Comparison of ENCODE assay signal across 8 cellular contexts in genomic region chr4:26320453-26321325, GRCh38. TPM values are rescaled to one million over a fixed set of nuclear protein-coding genes. Genes with fewer than 3 reads are reported as not detected.
DNase-seq lines count a peak whose midpoint lies in the region; ATAC-seq, FAIRE-seq and TF ChIP-seq lines count a peak whose summit lies in the region.

TSS of gene RBPJ (plus strand) at chr4:26321014. CDS start at chr4:26321029, 15 bp downstream.

- H2AFZ ChIP-seq in OCI-LY3 (ENCODE audit: low read depth, low read length): peak within 1 kb of the TSS; percentile 79

- peaks cover 30% of the 10 kb centered on the region for H4K20me1 ChIP-seq in OCI-LY3 (ENCODE audit: insufficient read depth, low read length)

- TF ChIP-seq CTCF in GM20000 (IDR thresholded peaks at IDR 0.05; ENCODE audit: extremely low read depth, missing control alignments) (no peak), OCI-LY3 (IDR thresholded peaks at IDR 0.05; ENCODE audit: low read depth, low read length) (no peak)

- peaks cover 24 to 47% (median 39%) of the 10 kb centered on the region in 4 donors for H3K4me1 Mint-ChIP-seq in CD4-positive, CD25-positive, alpha-beta regulatory T cell

- ATAC-seq in CD4-positive, CD25-positive, alpha-beta regulatory T cell (ENCODE audit: low read depth in 2 of 2): peak; percentile 14 to 15

- FAIRE-seq in endometrium (lab: Jason Lieb, UNC): peak; percentile 45

- H3K9me3 ChIP-seq in CD4-positive, CD25-positive, alpha-beta regulatory T cell (ENCODE audit: control insufficient read depth in 2 of 2, low read length in 2 of 2): no peaks in the 10 kb centered on the region
- H3K9me3 ChIP-seq in OCI-LY3 (ENCODE audit: insufficient read depth, low read length) (0 out of 2 replicates have a peak, but pooled peaks cover 4% of the 10 kb centered on the region), mesodermal cell (ENCODE audit: control insufficient read depth, low read length) (peaks cover 16% of the 10 kb centered on the region)

- peaks cover 0 to 3% (median 0%) of the 10 kb centered on the region in 7 donors for H3K9me3 Mint-ChIP-seq in CD4-positive, CD25-positive, alpha-beta regulatory T cell

- H3K27me3 Mint-ChIP-seq in CD4-positive, CD25-positive, alpha-beta regulatory T cell: peaks cover 5% of the 10 kb centered on the region

- no peaks in the 10 kb centered on the region for H3K36me3 Mint-ChIP-seq in CD4-positive, CD25-positive, alpha-beta regulatory T cell

- H3K27ac Mint-ChIP-seq in CD4-positive, CD25-positive, alpha-beta regulatory T cell: peak within 1 kb of the TSS; percentile 96 to 98 (median 98)

- WGBS in mesodermal cell (ENCODE audit: insufficient coverage in 2 of 2), 2 experiments: 0 to 1% methylated on average over 52 to 60 of the region's 101 CpGs

- no peaks in the 10 kb centered on the region for H3K27me3 ChIP-seq in CD4-positive, CD25-positive, alpha-beta regulatory T cell (ENCODE audit: control insufficient read depth, insufficient read depth, low read length)
- no peaks in the 10 kb centered on the region for H3K27me3 ChIP-seq in OCI-LY3 (ENCODE audit: low read depth, low read length)

- H3K4me3 ChIP-seq in CD4-positive, CD25-positive, alpha-beta regulatory T cell (ENCODE audit: low read depth, low read length): peak within 1 kb of the TSS; percentile 89
- H3K4me3 ChIP-seq in OCI-LY3 (ENCODE audit: low read length) (peak within 1 kb of the TSS; percentile 98), mesodermal cell (ENCODE audit: extremely low read depth, insufficient read depth, low read length, poor library complexity, severe bottlenecking) (peak within 1 kb of the TSS; percentile 94)

- peak within 1 kb of the TSS; percentile 87 for H3K27ac ChIP-seq in CD4-positive, CD25-positive, alpha-beta regulatory T cell (ENCODE audit: insufficient read depth, low read length, poor library complexity, severe bottlenecking)
- H3K27ac ChIP-seq in OCI-LY3 (ENCODE audit: low read length): peak within 1 kb of the TSS; percentile 95
- H3K27ac ChIP-seq in mesodermal cell (ENCODE audit: low read depth, low read length, severe bottlenecking): peak within 1 kb of the TSS; percentile 97

- H3K79me2 ChIP-seq in OCI-LY3 (ENCODE audit: low read length): peaks cover 64% of the 10 kb centered on the region

- peak within 1 kb of the TSS; percentile 97 for H3K9ac ChIP-seq in OCI-LY3 (ENCODE audit: low read length)

- peak within 1 kb of the TSS; percentile 96 to 100 (median 98) for H3K4me3 Mint-ChIP-seq in CD4-positive, CD25-positive, alpha-beta regulatory T cell

- peak; percentile 83 to 87 (median 84) for DNase-seq in CD4-positive, CD25-positive, alpha-beta regulatory T cell
- DNase-seq in GM20000 (ENCODE audit: low spot score) (peak; percentile 90), HuH-7.5 (ENCODE audit: low spot score) (peak; percentile 96)
- peak; percentile 83 for DNase-seq in activated CD8-positive, alpha-beta memory T cell treated with anti-CD3 and anti-CD28 coated beads, Interleukin-2, amount 50 U/mL, for 4 hours
- DNase-seq in stimulated activated CD8-positive, alpha-beta memory T cell treated with anti-CD3 and anti-CD28 coated beads, Interleukin-15, amount 100 ng/mL, for 24 hours (ENCODE audit: low read depth): peak; percentile 48

- peaks cover 37% of the 10 kb centered on the region for H3K4me1 ChIP-seq in CD4-positive, CD25-positive, alpha-beta regulatory T cell (ENCODE audit: control insufficient read depth, insufficient read depth, low read length, poor library complexity, severe bottlenecking)
- peaks cover 39% of the 10 kb centered on the region for H3K4me1 ChIP-seq in OCI-LY3 (ENCODE audit: low read length)
- H3K4me1 ChIP-seq in mesodermal cell (ENCODE audit: control insufficient read depth, insufficient read depth, low read length, poor library complexity, severe bottlenecking): peaks cover 7% of the 10 kb centered on the region

- no peaks in the 10 kb centered on the region for H3K36me3 ChIP-seq in CD4-positive, CD25-positive, alpha-beta regulatory T cell (ENCODE audit: control insufficient read depth, insufficient read depth, low read length)
- H3K36me3 ChIP-seq in OCI-LY3 (replicated peaks; ENCODE audit: low read depth, low read length): peaks cover 10% of the 10 kb centered on the region
- no peaks in the 10 kb centered on the region for H3K36me3 ChIP-seq in mesodermal cell (ENCODE audit: control insufficient read depth, insufficient read depth, low read length)

- H3K4me2 ChIP-seq in OCI-LY3 (ENCODE audit: low read length): peak within 1 kb of the TSS; percentile 96

RNA-seq across cellular contexts. Expression of gene RBPJ, which starts in this region (rescaled TPM):
- 88.4 TPM for total RNA-seq in CD4-positive, CD25-positive, alpha-beta regulatory T cell
- polyA plus RNA-seq in CD4-positive, CD25-positive, alpha-beta regulatory T cell: 100 to 1,000 TPM in 2 of 4 donors, 10 to 100 TPM in 2; 68.5 to 120 (median 98.0) TPM
- 48.3 TPM for polyA plus RNA-seq in mesodermal cell (2013, experiment 1 of 2)
- 44.4 TPM for polyA plus RNA-seq in mesodermal cell (2013, experiment 2 of 2)

Comparison
In these comparisons a context has a peak if more than half of its experiments do, and no peak if none do; other contexts are left out.
1. Peak in every context shown above with its lines: DNase-seq, ATAC-seq, H3K4me3 ChIP-seq and H3K27ac ChIP-seq.